Comparison of ENCODE assay signal across 18 cellular contexts in genomic region chr20:47224857-47225256, GRCh38.
"Had no signal": no experiment of that assay in that cellular context is flagged by ENCODE, and none has a peak within 500 bp of the region (broad histone marks: within the 10 kb centered on the region; RNA-seq: fewer than 3 reads in every experiment).

No MANE protein-coding gene starts in this region.

- H3K9ac ChIP-seq: neural progenitor cell had no signal

- H3K4me3 ChIP-seq: esophagus squamous epithelium, heart right ventricle, left lung, neural progenitor cell, psoas muscle, SJCRH30, skin epidermis, thoracic aorta, upper lobe of left lung had no signal

- H3K4me3 Mint-ChIP-seq: activated B cell treated with CpG ODN at 0.5 μM for 24 hours; activated CD4-positive, alpha-beta T cell treated with anti-CD3 and anti-CD28 coated beads, Interleukin-2, amount 10 ng/mL, durations not matched to agents 24 days and 14 days; neural progenitor cell had no signal

- H3K27me3 Mint-ChIP-seq: activated B cell treated with CpG ODN at 0.5 μM for 24 hours; activated CD4-positive, alpha-beta T cell treated with anti-CD3 and anti-CD28 coated beads, Interleukin-2, amount 10 ng/mL, durations not matched to agents 24 days and 14 days had no signal

- H3K27ac ChIP-seq: left lung, neural progenitor cell, psoas muscle, SJCRH30, skin epidermis, thoracic aorta, upper lobe of left lung had no signal

- H3K9me3 ChIP-seq: esophagus squamous epithelium, heart right ventricle, left lung, psoas muscle, SJCRH30, thoracic aorta, upper lobe of left lung had no signal

- H2AFZ ChIP-seq: neural progenitor cell had no signal

- H3K9me3 Mint-ChIP-seq: activated B cell treated with CpG ODN at 0.5 μM for 24 hours; activated CD4-positive, alpha-beta T cell treated with anti-CD3 and anti-CD28 coated beads, Interleukin-2, amount 10 ng/mL, durations not matched to agents 24 days and 14 days; neural progenitor cell had no signal

- DNase-seq: activated B cell treated with CpG ODN at 0.5 μM for 24 hours; activated CD4-positive, alpha-beta T cell treated with anti-CD3 and anti-CD28 coated beads, Interleukin-2, amount 10 ng/mL, durations not matched to agents 24 days and 14 days; activated CD8-positive, alpha-beta memory T cell treated with anti-CD3 and anti-CD28 coated beads for 24 hours; activated CD8-positive, alpha-beta memory T cell treated with anti-CD3 and anti-CD28 coated beads, Interleukin-2, amount 50 U/mL, for 48 hours; activated naive CD4-positive, alpha-beta T cell treated with Interleukin-2 at 50 U/mL for 16 hours; dermis blood vessel endothelial cell; effector memory CD4-positive, alpha-beta T cell; esophagus squamous epithelium; heart right ventricle; left lung; SJCRH30; stimulated activated CD4-positive, alpha-beta T cell treated with anti-CD3 and anti-CD28 coated beads, Interleukin-2, amount 100 ng/mL, for 48 hours had no signal

- H3K4me2 ChIP-seq: neural progenitor cell had no signal

- H3K27me3 ChIP-seq: esophagus squamous epithelium, heart right ventricle, left lung, neural progenitor cell, SJCRH30, upper lobe of left lung had no signal

- H3K4me1 ChIP-seq: esophagus squamous epithelium, left lung, neural progenitor cell, psoas muscle, SJCRH30, upper lobe of left lung had no signal

- ATAC-seq: heart right ventricle, left lung, right cardiac atrium had no signal

- H3K27ac Mint-ChIP-seq: activated B cell treated with CpG ODN at 0.5 μM for 24 hours; activated CD4-positive, alpha-beta T cell treated with anti-CD3 and anti-CD28 coated beads, Interleukin-2, amount 10 ng/mL, durations not matched to agents 24 days and 14 days; neural progenitor cell had no signal
